In genomic region chr7:43572516-43573049, GRCh38 we compare ENCODE assay signal across 1 cellular context.
A peak's percentile ranks its signal among the peaks of the same experiment; 100 is the strongest.
TF ChIP-seq lines count a peak whose summit lies in the region.

No MANE protein-coding gene starts in this region.

TF ChIP-seq in K562, 482 proteins besides CTCF, POLR2A, EP300 and RAD21 (continued from another document and continues in another):
- TF ChIP-seq ZNF277 (CRISPR knock-in tag; IDR thresholded peaks at IDR 0.05; ENCODE audit: borderline replicate concordance) (no peak), HCFC1 (IDR thresholded peaks at IDR 0.05; ENCODE audit: low read depth, low read length) (no peak), ZNF77 (CRISPR knock-in tag; IDR thresholded peaks at IDR 0.05) (no peak), CSDE1 (IDR thresholded peaks at IDR 0.05) (no peak), MLX (CRISPR knock-in tag; conservative IDR thresholded peaks at IDR 0.05) (no peak), L3MBTL2 (IDR thresholded peaks at IDR 0.05) (peak; percentile 56; the same call in 1 of the 2 replicates), ZNF507 (tag; conservative IDR thresholded peaks at IDR 0.05) (no peak), MTA3 (IDR thresholded peaks at IDR 0.05; ENCODE audit: borderline replicate concordance) (0 out of 2 replicates have a peak, but pooled peaks have one; percentile 35), THRA (IDR thresholded peaks at IDR 0.05) (no peak), CXXC5 (CRISPR knock-in tag; IDR thresholded peaks at IDR 0.05) (no peak), CREB3 (tag; conservative IDR thresholded peaks at IDR 0.05; ENCODE audit: low read depth) (0 out of 2 replicates have a peak, but pooled peaks have one; percentile 64), KLF16 (IDR thresholded peaks at IDR 0.05) (no peak), TAF15 (IDR thresholded peaks at IDR 0.05; ENCODE audit: low read depth, low read length) (no peak), ZNF766 (CRISPR knock-in tag; conservative IDR thresholded peaks at IDR 0.05) (peak; percentile 60), PTTG1 (tag; IDR thresholded peaks at IDR 0.05; ENCODE audit: low read depth) (no peak), ZNF24 (IDR thresholded peaks at IDR 0.05) (no peak), ZNF133 (CRISPR knock-in tag; IDR thresholded peaks at IDR 0.05) (no peak), FOXO4 (CRISPR knock-in tag; IDR thresholded peaks at IDR 0.05) (no peak), IRF9 (tag; IDR thresholded peaks at IDR 0.05) (no peak), SETDB1 (IDR thresholded peaks at IDR 0.05; ENCODE audit: low read length) (no peak), KLF1 (tag; IDR thresholded peaks at IDR 0.05) (no peak), POLR2B (IDR thresholded peaks at IDR 0.05; ENCODE audit: low read depth, partially characterized antibody) (no peak), ATF2 (CRISPR knock-in tag; IDR thresholded peaks at IDR 0.05) (no peak), MAX (CRISPR knock-in tag; IDR thresholded peaks at IDR 0.05) (no peak), PHF8 (IDR thresholded peaks at IDR 0.05; ENCODE audit: borderline replicate concordance, low read length) (no peak), RAD51 (IDR thresholded peaks at IDR 0.05; ENCODE audit: borderline replicate concordance, low read depth) (no peak), KDM4B (IDR thresholded peaks at IDR 0.05; ENCODE audit: borderline replicate concordance in 2 of 2, low read depth in 1 of 2) (no peak), NEUROD1 (IDR thresholded peaks at IDR 0.05; ENCODE audit: borderline replicate concordance, low read depth, low read length, partially characterized antibody) (no peak), RBM22 (IDR thresholded peaks at IDR 0.05; ENCODE audit: low read depth, low read length, poor library complexity, severe bottlenecking) (no peak), ZNF79 (CRISPR knock-in tag; IDR thresholded peaks at IDR 0.05; ENCODE audit: low read depth) (no peak), HSF4 (CRISPR knock-in tag; IDR thresholded peaks at IDR 0.05; ENCODE audit: borderline replicate concordance) (no peak), ZNF717 (CRISPR knock-in tag; IDR thresholded peaks at IDR 0.05) (no peak), YY1 (IDR thresholded peaks at IDR 0.05; ENCODE audit: borderline replicate concordance in 1 of 3, control insufficient read depth in 1 of 3, extremely low read depth in 1 of 3, insufficient read depth in 3 of 3, insufficient read length in 1 of 3, insufficient replicate concordance in 2 of 3, low read depth in 1 of 3, low read length in 2 of 3) (peak in 1 of 3 experiments; percentile 75), MIER1 (IDR thresholded peaks at IDR 0.05; ENCODE audit: low read depth) (no peak), ZNF41 (CRISPR knock-in tag; conservative IDR thresholded peaks at IDR 0.05) (no peak), MBD1 (CRISPR knock-in tag; IDR thresholded peaks at IDR 0.05) (no peak), TEAD1 (CRISPR knock-in tag; IDR thresholded peaks at IDR 0.05) (no peak), ZBTB1 (CRISPR knock-in tag; IDR thresholded peaks at IDR 0.05; ENCODE audit: borderline replicate concordance, low read depth) (no peak), NR2F6 (CRISPR knock-in tag; IDR thresholded peaks at IDR 0.05) (no peak), ARHGAP35 (IDR thresholded peaks at IDR 0.05; ENCODE audit: partially characterized antibody) (no peak), BHLHE40 (IDR thresholded peaks at IDR 0.05; ENCODE audit: low read length) (no peak), FIP1L1 (IDR thresholded peaks at IDR 0.05; ENCODE audit: low read depth, low read length, poor library complexity, severe bottlenecking) (no peak), ZNF830 (CRISPR knock-in tag; IDR thresholded peaks at IDR 0.05) (no peak), NBN (IDR thresholded peaks at IDR 0.05; ENCODE audit: low read depth) (no peak), PCBP1 (IDR thresholded peaks at IDR 0.05; ENCODE audit: low read depth, low read length, poor library complexity, severe bottlenecking) (no peak), NFYB (IDR thresholded peaks at IDR 0.05; ENCODE audit: extremely low read depth, insufficient read length) (no peak), CBFB (CRISPR knock-in tag; IDR thresholded peaks at IDR 0.05) (no peak), PATZ1 (CRISPR knock-in tag; IDR thresholded peaks at IDR 0.05; ENCODE audit: borderline replicate concordance) (no peak), CREB5 (CRISPR knock-in tag; IDR thresholded peaks at IDR 0.05) (no peak), PRPF4 (IDR thresholded peaks at IDR 0.05; ENCODE audit: insufficient read depth, low read depth, low read length, poor library complexity, severe bottlenecking) (no peak), KLF13 (tag; IDR thresholded peaks at IDR 0.05; ENCODE audit: borderline replicate concordance, low read depth) (no peak), ARID2 (IDR thresholded peaks at IDR 0.05) (no peak), ZNF740 (CRISPR knock-in tag; IDR thresholded peaks at IDR 0.05) (no peak), ZNF740 (tag; IDR thresholded peaks at IDR 0.05) (no peak), NUFIP1 (IDR thresholded peaks at IDR 0.05; ENCODE audit: partially characterized antibody) (no peak), KAT8 (IDR thresholded peaks at IDR 0.05; ENCODE audit: low read depth) (no peak), NFIC (IDR thresholded peaks at IDR 0.05) (peak; percentile 32)
